ENCODE assay signal across 9 cellular contexts in the genomic region with DNA sequence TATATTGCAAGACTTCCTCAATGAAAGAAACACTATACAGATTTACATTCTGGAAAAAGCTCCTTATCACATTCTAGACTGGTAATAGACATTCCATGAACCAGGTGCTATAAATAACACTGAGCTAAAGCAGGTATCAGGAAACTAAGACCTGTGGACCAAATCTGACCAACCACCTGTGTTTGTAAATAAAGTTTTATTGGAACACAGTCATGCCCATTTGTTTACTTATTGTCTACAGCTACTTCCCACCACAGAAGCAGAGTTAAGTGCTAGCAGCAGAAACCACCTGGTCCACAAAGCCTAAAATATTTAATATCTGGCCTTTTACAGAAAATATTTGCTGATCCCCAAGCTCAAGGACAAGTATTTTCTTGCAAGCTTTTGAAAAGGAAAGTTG.
"Had no signal": no experiment of that assay in that cellular context is flagged by ENCODE, and none has a peak within 500 bp of the region (broad histone marks: within the 10 kb centered on the region; RNA-seq: fewer than 3 reads in every experiment).

No MANE protein-coding gene starts in this region.

- DNase-seq: H9, HCEC 1CT, KG1 had no signal

- H3K27me3 Mint-ChIP-seq: IgD-negative memory B cell had no signal

- H3K4me3 Mint-ChIP-seq: GM23338, H9, IgD-negative memory B cell had no signal

- H2AFZ ChIP-seq: GM23338 had no signal

- H3K27ac ChIP-seq: HL-60 had no signal

- H3K9me3 Mint-ChIP-seq: GM23338, H9 had no signal

- H3K4me2 ChIP-seq: GM23338 had no signal

- H3K36me3 Mint-ChIP-seq: IgD-negative memory B cell had no signal

- FAIRE-seq: H1, H54, HepG2 had no signal

- ATAC-seq: GM23338, HepG2 had no signal

- H3K4me1 Mint-ChIP-seq: GM23338, H9, IgD-negative memory B cell had no signal

- H3K4me3 ChIP-seq: GM23338 had no signal

- H3K27ac Mint-ChIP-seq: GM23338, H9, IgD-negative memory B cell had no signal
